ENCODE assay signal across 1 cellular context in the genomic region with DNA sequence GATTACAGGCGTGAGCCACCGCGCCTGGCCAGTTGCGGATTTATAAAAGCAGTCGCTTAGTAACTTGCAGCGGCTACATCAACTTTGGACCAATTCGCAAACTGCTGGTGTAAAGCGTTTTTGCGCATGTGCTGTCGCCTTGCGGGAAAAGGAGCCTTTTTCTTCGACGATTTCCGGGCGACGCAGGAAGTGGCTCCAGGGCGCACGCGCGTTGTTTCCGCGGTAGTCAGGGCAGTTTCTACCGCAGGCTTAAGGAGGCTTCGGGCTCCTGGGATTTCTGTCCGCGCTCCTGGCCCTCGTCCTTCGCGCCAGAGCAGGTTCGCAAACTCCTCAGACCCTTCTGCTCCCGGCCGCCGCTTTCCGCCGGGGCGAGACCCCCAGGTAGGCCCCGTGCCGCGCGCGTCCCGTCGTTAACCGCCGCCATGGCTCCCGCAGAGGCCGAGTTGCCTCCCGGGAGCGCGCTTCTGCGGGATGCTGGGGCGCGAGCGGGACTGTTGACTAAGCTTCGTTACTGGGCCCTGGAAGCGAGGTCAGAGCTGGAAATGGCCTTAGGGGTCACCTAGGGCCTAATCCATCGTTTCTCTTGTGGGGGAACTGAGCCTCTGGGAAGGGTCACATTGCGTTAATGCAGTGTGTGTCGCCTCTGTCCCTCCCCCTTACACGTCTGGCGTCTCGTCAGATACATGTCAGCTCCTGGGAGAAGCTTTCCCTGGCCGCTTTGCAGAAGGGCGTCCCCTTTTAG.
TF ChIP-seq lines count a peak whose summit lies in the region.

RAE1 (plus strand) TSS at position 214 of the 742 bp plus-strand sequence. CDS start 2,784 bp downstream, outside the sequence.

TF ChIP-seq in K562, 482 proteins besides CTCF, POLR2A, EP300 and RAD21 (continued from another document):
- TF ChIP-seq MGA (IDR thresholded peaks at IDR 0.05) (peak; percentile 74), ZNF280B (CRISPR knock-in tag; IDR thresholded peaks at IDR 0.05) (no peak), RB1 (IDR thresholded peaks at IDR 0.05; ENCODE audit: low read depth) (peak; percentile 64), ZNF408 (CRISPR knock-in tag; IDR thresholded peaks at IDR 0.05; ENCODE audit: low read depth) (no peak), TAF15 (IDR thresholded peaks at IDR 0.05; ENCODE audit: low read depth, low read length) (no peak), ARHGAP35 (IDR thresholded peaks at IDR 0.05; ENCODE audit: partially characterized antibody) (no peak), MYC (IDR thresholded peaks at IDR 0.05; ENCODE audit: low read depth, low read length) (peak; percentile 81), MYC (CRISPR knock-in tag; IDR thresholded peaks at IDR 0.05; ENCODE audit: borderline replicate concordance, low read depth) (no peak), NRF1 (conservative IDR thresholded peaks at IDR 0.05 in 1 of 2, IDR thresholded peaks at IDR 0.05 in 1 of 2) (peak; percentile 93 to 94), SRSF3 (IDR thresholded peaks at IDR 0.05; ENCODE audit: insufficient read depth, low read length) (no peak), ESRRA (IDR thresholded peaks at IDR 0.05; ENCODE audit: borderline replicate concordance, low read depth) (no peak; the same call in 1 of the 2 replicates), NELFE (IDR thresholded peaks at IDR 0.05; ENCODE audit: insufficient read depth, insufficient read length) (no peak), TBP (optimal IDR thresholded peaks at IDR 0.05; ENCODE audit: low read depth, low read length) (peak; percentile 44), ILK (tag; IDR thresholded peaks at IDR 0.05; ENCODE audit: borderline replicate concordance, low read depth) (no peak), MAFK (IDR thresholded peaks at IDR 0.05; ENCODE audit: low read length) (no peak), HNRNPK (IDR thresholded peaks at IDR 0.05; ENCODE audit: low read depth, low read length, poor library complexity, severe bottlenecking) (no peak)
- TF ChIP-seq, protein P1, sequence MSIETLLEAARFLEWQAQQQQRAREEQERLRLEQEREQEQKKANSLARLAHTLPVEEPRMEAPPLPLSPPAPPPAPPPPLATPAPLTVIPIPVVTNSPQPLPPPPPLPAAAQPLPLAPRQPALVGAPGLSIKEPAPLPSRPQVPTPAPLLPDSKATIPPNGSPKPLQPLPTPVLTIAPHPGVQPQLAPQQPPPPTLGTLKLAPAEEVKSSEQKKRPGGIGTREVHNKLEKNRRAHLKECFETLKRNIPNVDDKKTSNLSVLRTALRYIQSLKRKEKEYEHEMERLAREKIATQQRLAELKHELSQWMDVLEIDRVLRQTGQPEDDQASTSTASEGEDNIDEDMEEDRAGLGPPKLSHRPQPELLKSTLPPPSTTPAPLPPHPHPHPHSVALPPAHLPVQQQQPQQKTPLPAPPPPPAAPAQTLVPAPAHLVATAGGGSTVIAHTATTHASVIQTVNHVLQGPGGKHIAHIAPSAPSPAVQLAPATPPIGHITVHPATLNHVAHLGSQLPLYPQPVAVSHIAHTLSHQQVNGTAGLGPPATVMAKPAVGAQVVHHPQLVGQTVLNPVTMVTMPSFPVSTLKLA (conservative IDR thresholded peaks at IDR 0.05) = peak; percentile 57 to 86; a peak in 2 of 4 replicates
- TF ChIP-seq, protein P2, sequence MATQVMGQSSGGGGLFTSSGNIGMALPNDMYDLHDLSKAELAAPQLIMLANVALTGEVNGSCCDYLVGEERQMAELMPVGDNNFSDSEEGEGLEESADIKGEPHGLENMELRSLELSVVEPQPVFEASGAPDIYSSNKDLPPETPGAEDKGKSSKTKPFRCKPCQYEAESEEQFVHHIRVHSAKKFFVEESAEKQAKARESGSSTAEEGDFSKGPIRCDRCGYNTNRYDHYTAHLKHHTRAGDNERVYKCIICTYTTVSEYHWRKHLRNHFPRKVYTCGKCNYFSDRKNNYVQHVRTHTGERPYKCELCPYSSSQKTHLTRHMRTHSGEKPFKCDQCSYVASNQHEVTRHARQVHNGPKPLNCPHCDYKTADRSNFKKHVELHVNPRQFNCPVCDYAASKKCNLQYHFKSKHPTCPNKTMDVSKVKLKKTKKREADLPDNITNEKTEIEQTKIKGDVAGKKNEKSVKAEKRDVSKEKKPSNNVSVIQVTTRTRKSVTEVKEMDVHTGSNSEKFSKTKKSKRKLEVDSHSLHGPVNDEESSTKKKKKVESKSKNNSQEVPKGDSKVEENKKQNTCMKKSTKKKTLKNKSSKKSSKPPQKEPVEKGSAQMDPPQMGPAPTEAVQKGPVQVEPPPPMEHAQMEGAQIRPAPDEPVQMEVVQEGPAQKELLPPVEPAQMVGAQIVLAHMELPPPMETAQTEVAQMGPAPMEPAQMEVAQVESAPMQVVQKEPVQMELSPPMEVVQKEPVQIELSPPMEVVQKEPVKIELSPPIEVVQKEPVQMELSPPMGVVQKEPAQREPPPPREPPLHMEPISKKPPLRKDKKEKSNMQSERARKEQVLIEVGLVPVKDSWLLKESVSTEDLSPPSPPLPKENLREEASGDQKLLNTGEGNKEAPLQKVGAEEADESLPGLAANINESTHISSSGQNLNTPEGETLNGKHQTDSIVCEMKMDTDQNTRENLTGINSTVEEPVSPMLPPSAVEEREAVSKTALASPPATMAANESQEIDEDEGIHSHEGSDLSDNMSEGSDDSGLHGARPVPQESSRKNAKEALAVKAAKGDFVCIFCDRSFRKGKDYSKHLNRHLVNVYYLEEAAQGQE (CRISPR knock-in tag; IDR thresholded peaks at IDR 0.05; ENCODE audit: low read depth) = 0 out of 2 replicates have a peak, but pooled peaks have one; percentile 18
